ENCODE assay signal across 20 cellular contexts in the genomic region with DNA sequence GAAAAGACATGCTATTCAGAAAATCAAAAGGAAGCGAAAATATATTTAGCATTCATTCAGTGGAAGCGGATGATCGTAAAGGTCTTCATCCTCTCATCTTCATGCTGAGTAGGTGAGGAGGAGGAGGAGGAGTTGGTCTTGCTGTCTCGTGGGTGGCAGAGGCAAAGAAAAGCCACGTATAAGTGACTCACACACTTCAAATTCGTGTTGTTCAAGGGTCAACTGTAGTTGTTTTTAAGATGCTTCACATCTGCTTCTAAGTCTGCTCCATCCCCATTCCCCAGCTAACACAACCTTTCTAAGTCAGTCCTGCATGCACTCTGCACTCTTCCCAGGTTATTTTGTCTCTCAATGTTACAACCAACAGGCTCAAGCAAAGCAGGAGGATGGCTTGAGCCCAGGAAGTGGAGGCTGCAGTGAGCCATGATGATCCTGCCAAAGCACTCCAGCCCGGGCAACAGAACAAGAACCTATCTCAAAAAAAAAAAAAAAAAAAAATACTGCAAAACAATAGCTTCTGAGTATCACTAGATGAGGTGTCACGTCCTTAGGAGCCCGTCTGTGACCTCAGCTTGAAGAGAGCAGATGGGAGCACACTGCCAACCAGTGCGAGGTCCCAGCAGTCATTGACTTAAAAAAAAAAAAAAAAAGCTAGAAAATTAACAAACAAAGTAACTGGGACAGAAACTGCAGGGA.
DNase-seq lines count a peak whose midpoint lies in the region; ATAC-seq and TF ChIP-seq lines count a peak whose summit lies in the region.
"Had no signal": no experiment of that assay in that cellular context is flagged by ENCODE, and none has a peak within 500 bp of the region (broad histone marks: within the 10 kb centered on the region; RNA-seq: fewer than 3 reads in every experiment).

No MANE protein-coding gene starts in this region.

- peaks cover 53% of the 10 kb centered on the region for H3K36me3 Mint-ChIP-seq in activated CD8-positive, alpha-beta memory T cell treated with anti-CD3 and anti-CD28 coated beads, Interleukin-2, amount 10 ng/mL, durations not matched to agents 7 days and 5 days
- H3K36me3 Mint-ChIP-seq in activated B cell treated with CpG ODN at 0.5 μM for 24 hours (ENCODE audit: low read depth): peaks cover 8% of the 10 kb centered on the region
- H3K36me3 Mint-ChIP-seq in stimulated activated effector memory CD8-positive, alpha-beta T cell treated with anti-CD3 and anti-CD28 coated beads, Interleukin-12 subunit alpha, Interleukin-12 subunit beta, amount 100 ng/mL, for 72 hours: peaks cover 45% of the 10 kb centered on the region

- ATAC-seq in activated CD8-positive, alpha-beta memory T cell treated with anti-CD3 and anti-CD28 coated beads, Interleukin-2, amount 10 ng/mL, durations not matched to agents 7 days and 5 days: no peak
- ATAC-seq in activated B cell treated with CpG ODN at 0.5 μM for 24 hours (ENCODE audit: low read depth) (no peak), GM19328 (IDR thresholded peaks at IDR 0.05; ENCODE audit: unreplicated experiment) (no peak)
- peak; percentile 60 for ATAC-seq in stimulated activated effector memory CD8-positive, alpha-beta T cell treated with anti-CD3 and anti-CD28 coated beads, Interleukin-12 subunit alpha, Interleukin-12 subunit beta, amount 100 ng/mL, for 72 hours
- ATAC-seq: esophagus mucosa, left colon, PC-3 had no signal

- intact Hi-C loops in activated B cell treated with CpG ODN at 0.5 μM for 24 hours (cut with micrococcal nuclease): no loop called here

- peaks cover 6% of the 10 kb centered on the region for H3K9me3 Mint-ChIP-seq in activated CD8-positive, alpha-beta memory T cell treated with anti-CD3 and anti-CD28 coated beads, Interleukin-2, amount 10 ng/mL, durations not matched to agents 7 days and 5 days (ENCODE audit: low read depth)
- peaks cover 9% of the 10 kb centered on the region for H3K9me3 Mint-ChIP-seq in activated B cell treated with CpG ODN at 0.5 μM for 24 hours
- H3K9me3 Mint-ChIP-seq in stimulated activated effector memory CD8-positive, alpha-beta T cell treated with anti-CD3 and anti-CD28 coated beads, Interleukin-12 subunit alpha, Interleukin-12 subunit beta, amount 100 ng/mL, for 72 hours: no peaks in the 10 kb centered on the region

- DNase-seq in activated CD8-positive, alpha-beta memory T cell treated with anti-CD3 and anti-CD28 coated beads, Interleukin-2, amount 10 ng/mL, durations not matched to agents 7 days and 5 days: no peak
- no peak for DNase-seq in activated CD8-positive, alpha-beta memory T cell treated with anti-CD3 and anti-CD28 coated beads for 24 hours
- DNase-seq in activated B cell treated with CpG ODN at 0.5 μM for 24 hours (no peak), globus pallidus (ENCODE audit: low spot score) (peak; percentile 38), SHP77 treated with DMSO at 0.1 percent for 48 hours (lab: John Stamatoyannopoulos, UW) (no peak), NCI-H146 treated with DMSO at 0.1 percent for 48 hours (lab: John Stamatoyannopoulos, UW; ENCODE audit: unreplicated experiment) (no peak)
- no peak for DNase-seq in stimulated activated effector memory CD8-positive, alpha-beta T cell treated with anti-CD3 and anti-CD28 coated beads, Interleukin-12 subunit alpha, Interleukin-12 subunit beta, amount 100 ng/mL, for 72 hours (ENCODE audit: low spot score in 2 of 2)
- DNase-seq: amniotic stem cell; Caco-2; Kasumi-1; left colon; NCI-H187; NCI-H510A treated with DMSO at 0.1 percent for 48 hours; PC-3; psoas muscle; stimulated activated CD4-positive, alpha-beta T cell treated with anti-CD3 and anti-CD28 coated beads, Interleukin-15, amount 100 ng/mL, for 24 hours; SW 1271; WERI-Rb-1 had no signal

- CTCF ChIA-PET in activated CD8-positive, alpha-beta memory T cell treated with anti-CD3 and anti-CD28 coated beads, Interleukin-2, amount 10 ng/mL, durations not matched to agents 7 days and 5 days (lab: Charles Lee): interaction anchor here (0.5 to 0.7 kb wide), 2 partner anchors 375 to 425 kb away, joined by 3 to 4 read pairs; no protein-coding TSS in a partner anchor
- CTCF ChIA-PET in activated B cell treated with CpG ODN at 0.5 μM for 24 hours (lab: Charles Lee): no interaction called here

- no peak overlapping the region for H3K4me3 Mint-ChIP-seq in activated CD8-positive, alpha-beta memory T cell treated with anti-CD3 and anti-CD28 coated beads, Interleukin-2, amount 10 ng/mL, durations not matched to agents 7 days and 5 days
- H3K4me3 Mint-ChIP-seq in activated B cell treated with CpG ODN at 0.5 μM for 24 hours: no peak overlapping the region
- H3K4me3 Mint-ChIP-seq in stimulated activated effector memory CD8-positive, alpha-beta T cell treated with anti-CD3 and anti-CD28 coated beads, Interleukin-12 subunit alpha, Interleukin-12 subunit beta, amount 100 ng/mL, for 72 hours: no peak overlapping the region

- POLR2A ChIA-PET in activated B cell treated with CpG ODN at 0.5 μM for 24 hours (lab: Charles Lee): no interaction called here

- TF ChIP-seq CTCF in activated B cell treated with CpG ODN at 0.5 μM for 24 hours (IDR thresholded peaks at IDR 0.05): no peak

- no peaks in the 10 kb centered on the region for H3K27me3 Mint-ChIP-seq in activated CD8-positive, alpha-beta memory T cell treated with anti-CD3 and anti-CD28 coated beads, Interleukin-2, amount 10 ng/mL, durations not matched to agents 7 days and 5 days
- H3K27me3 Mint-ChIP-seq in activated B cell treated with CpG ODN at 0.5 μM for 24 hours: no peaks in the 10 kb centered on the region

- peaks cover 26% of the 10 kb centered on the region for H3K4me1 Mint-ChIP-seq in activated CD8-positive, alpha-beta memory T cell treated with anti-CD3 and anti-CD28 coated beads, Interleukin-2, amount 10 ng/mL, durations not matched to agents 7 days and 5 days
- H3K4me1 Mint-ChIP-seq in activated B cell treated with CpG ODN at 0.5 μM for 24 hours: peaks cover 29% of the 10 kb centered on the region
- H3K4me1 Mint-ChIP-seq in stimulated activated effector memory CD8-positive, alpha-beta T cell treated with anti-CD3 and anti-CD28 coated beads, Interleukin-12 subunit alpha, Interleukin-12 subunit beta, amount 100 ng/mL, for 72 hours: peaks cover 54% of the 10 kb centered on the region

- H3K27ac Mint-ChIP-seq in activated CD8-positive, alpha-beta memory T cell treated with anti-CD3 and anti-CD28 coated beads, Interleukin-2, amount 10 ng/mL, durations not matched to agents 7 days and 5 days: peak overlapping the region; percentile 1
- H3K27ac Mint-ChIP-seq in activated B cell treated with CpG ODN at 0.5 μM for 24 hours: peak overlapping the region; percentile 14
- H3K27ac Mint-ChIP-seq in stimulated activated effector memory CD8-positive, alpha-beta T cell treated with anti-CD3 and anti-CD28 coated beads, Interleukin-12 subunit alpha, Interleukin-12 subunit beta, amount 100 ng/mL, for 72 hours: peak overlapping the region; percentile 86

Comparison
In these comparisons a context has a peak if more than half of its experiments do, and no peak if none do; other contexts are left out.
1. H3K27ac Mint-ChIP-seq: peak in every context shown above with its lines; median percentile 86 in stimulated activated effector memory CD8-positive, alpha-beta T cell treated with anti-CD3 and anti-CD28 coated beads, Interleukin-12 subunit alpha, Interleukin-12 subunit beta, amount 100 ng/mL, for 72 hours; 14 in activated B cell treated with CpG ODN at 0.5 μM for 24 hours; 1 in activated CD8-positive, alpha-beta memory T cell treated with anti-CD3 and anti-CD28 coated beads, Interleukin-2, amount 10 ng/mL, durations not matched to agents 7 days and 5 days.